20 cellular contexts compared by ENCODE assay signal in the genomic region with DNA sequence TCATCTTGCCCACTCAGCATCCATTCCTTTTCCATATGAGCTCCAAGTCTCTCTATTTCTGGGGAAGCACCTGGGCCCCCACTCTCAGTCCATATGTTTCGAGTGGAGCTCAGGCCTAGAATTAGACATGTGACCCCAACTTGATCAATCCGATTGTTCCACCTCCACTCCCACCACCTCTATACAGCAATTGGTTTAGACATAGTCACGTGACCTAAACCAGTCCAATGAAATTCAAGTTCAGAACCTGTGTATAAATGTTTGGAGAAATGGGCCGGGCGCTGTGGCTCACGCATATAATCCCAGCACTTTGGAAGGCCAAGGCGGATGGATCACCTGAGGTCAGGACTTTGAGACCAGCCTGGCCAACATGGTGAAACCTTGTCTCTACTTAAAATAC. TPM values are rescaled to one million over a fixed set of nuclear protein-coding genes. Genes with fewer than 3 reads are reported as not detected.
DNase-seq lines count a peak whose midpoint lies in the region; ATAC-seq, FAIRE-seq and TF ChIP-seq lines count a peak whose summit lies in the region.
"Had no signal": no experiment of that assay in that cellular context is flagged by ENCODE, and none has a peak within 500 bp of the region (broad histone marks: within the 10 kb centered on the region; RNA-seq: fewer than 3 reads in every experiment).

No MANE protein-coding gene starts in this region.

- RAD21 ChIA-PET in GM12878 (lab: Charles Lee; ENCODE audit: unreplicated experiment), result interaction anchor here (1.0 kb wide), 1 partner anchor 18 kb away, joined by 4 read pairs; no protein-coding TSS in a partner anchor

- H2AK5ac ChIP-seq in mesenchymal stem cell (ENCODE audit: low read length, severe bottlenecking), result no peak overlapping the region

- DNase-seq in breast epithelium (ENCODE audit: low spot score in 2 of 2) (no peak), MCF 10A (ENCODE audit: unreplicated experiment) (no peak), GM12878 (ENCODE audit: low read depth, low spot score) (no peak), mesenchymal stem cell (no peak), tibial nerve (ENCODE audit: low spot score in 2 of 2) (no peak), sciatic nerve (ENCODE audit: low spot score) (no peak)
- no peak for DNase-seq in activated effector memory CD4-positive, alpha-beta T cell treated with anti-CD3 and anti-CD28 coated beads, Interleukin-2, amount 50 U/mL, for 16 hours
- DNase-seq: AML-193, DMS79, GOT3, MV-4-11, NCI-H1417 treated with DMSO at 0.1 percent for 48 hours, NCI-H2029 treated with DMSO at 0.1 percent for 48 hours, NCI-H526, OCI-M1, RPMI8226, SJCRH30 had no signal

- no peak overlapping the region for H3K14ac ChIP-seq in mesenchymal stem cell (ENCODE audit: low read length in 2 of 2)

- H3K4me2 ChIP-seq in GM12878 (ENCODE audit: control insufficient read depth, insufficient read depth) (no peak overlapping the region), mesenchymal stem cell (ENCODE audit: low read length, poor library complexity, severe bottlenecking) (no peak overlapping the region)

- no peak overlapping the region for H3K23ac ChIP-seq in mesenchymal stem cell (ENCODE audit: low read length in 2 of 2)

- no peak overlapping the region for H4K8ac ChIP-seq in mesenchymal stem cell (ENCODE audit: low read length)

- H3K79me2 ChIP-seq in GM12878 (ENCODE audit: control insufficient read depth, insufficient read depth, low read length), result no peaks in the 10 kb centered on the region

- POLR2A ChIA-PET in MCF 10A (lab: Yijun Ruan, JAX), result no interaction called here
- POLR2A ChIA-PET in GM12878 (lab: Charles Lee), result interaction anchor here (0.5 to 3.2 kb wide), 3 partner anchors 12 to 48 kb away, joined by 3 to 12 read pairs (median 4); no protein-coding TSS in a partner anchor

- H4K91ac ChIP-seq in mesenchymal stem cell (ENCODE audit: low read length), result no peak overlapping the region

- H3K27me3 ChIP-seq in breast epithelium (no peaks in the 10 kb centered on the region), GM12878 (replicated peaks in 1 of 2; ENCODE audit: control insufficient read depth in 2 of 2, insufficient read depth in 2 of 2, low read length in 1 of 2) (no peaks in the 10 kb centered on the region), mesenchymal stem cell (ENCODE audit: control insufficient read depth in 1 of 2, insufficient read depth in 1 of 2, low read length in 2 of 2) (no peaks in the 10 kb centered on the region), tibial nerve (no peaks in the 10 kb centered on the region)
- H3K27me3 ChIP-seq: SJCRH30 had no signal

- no peak overlapping the region for H2BK12ac ChIP-seq in mesenchymal stem cell (ENCODE audit: low read length in 2 of 2)

- TF ChIP-seq EP300 in GM12878 (IDR thresholded peaks at IDR 0.05; ENCODE audit: borderline replicate concordance in 1 of 2, control insufficient read depth in 1 of 2, low read depth in 2 of 2, low read length in 2 of 2) (no peak), tibial nerve (IDR thresholded peaks at IDR 0.05) (no peak)

- ATAC-seq in GM12878, result no peak
- no peak for ATAC-seq in HG03354 (IDR thresholded peaks at IDR 0.05; ENCODE audit: poor library complexity, severe bottlenecking, unreplicated experiment)
- ATAC-seq in sciatic nerve, result no peak

- peaks cover 11% of the 10 kb centered on the region for H3K4me1 Mint-ChIP-seq in MCF 10A (ENCODE audit: insufficient read depth, unreplicated experiment)

- peaks cover 7% of the 10 kb centered on the region for H3K36me3 Mint-ChIP-seq in MCF 10A (ENCODE audit: insufficient read depth, unreplicated experiment)

- no peaks in the 10 kb centered on the region for H3K79me1 ChIP-seq in mesenchymal stem cell (replicated peaks; ENCODE audit: low read length, poor library complexity, severe bottlenecking)

- H3K9me3 Mint-ChIP-seq in MCF 10A (ENCODE audit: unreplicated experiment), result no peaks in the 10 kb centered on the region

- no peak overlapping the region for H3K4me3 Mint-ChIP-seq in MCF 10A (ENCODE audit: unreplicated experiment)

- H2BK15ac ChIP-seq in mesenchymal stem cell (ENCODE audit: low read depth, poor library complexity, severe bottlenecking), result peak overlapping the region; percentile 2

- no peak overlapping the region for H3K27ac Mint-ChIP-seq in MCF 10A (ENCODE audit: low read depth, unreplicated experiment)

- TF ChIP-seq POLR2A in breast epithelium (IDR thresholded peaks at IDR 0.05) (no peak), GM12878 (IDR thresholded peaks at IDR 0.05; ENCODE audit: low read depth, low read length) (no peak), tibial nerve (IDR thresholded peaks at IDR 0.05) (no peak)

- peak overlapping the region; percentile 83 to 86 for H3K27ac ChIP-seq in breast epithelium
- H3K27ac ChIP-seq in GM12878 (ENCODE audit: control insufficient read depth, insufficient read depth), result no peak overlapping the region
- no peak overlapping the region for H3K27ac ChIP-seq in mesenchymal stem cell (ENCODE audit: low read length, poor library complexity, severe bottlenecking)
- peak overlapping the region; percentile 80 to 92 (median 90) for H3K27ac ChIP-seq in tibial nerve
- H3K27ac ChIP-seq: SJCRH30 had no signal

- no peak overlapping the region for H3K4ac ChIP-seq in mesenchymal stem cell (ENCODE audit: low read depth in 1 of 2, low read length in 2 of 2)

- H3K18ac ChIP-seq in mesenchymal stem cell (ENCODE audit: low read depth in 1 of 2, low read length in 2 of 2), result no peak overlapping the region

- no peak for TF ChIP-seq RAD21 in GM12878 (IDR thresholded peaks at IDR 0.05; ENCODE audit: insufficient read depth, low read depth, low read length)

- H3K4me1 ChIP-seq in breast epithelium (peaks cover 0 to 13% of the 10 kb centered on the region in 2 donors), GM12878 (ENCODE audit: control insufficient read depth, insufficient read depth, low read length) (no peaks in the 10 kb centered on the region), mesenchymal stem cell (ENCODE audit: control insufficient read depth, insufficient read depth, low read depth, low read length) (peaks cover 22% of the 10 kb centered on the region), tibial nerve (peaks cover 0 to 73% (median 38%) of the 10 kb centered on the region in 4 donors)

- H3K36me3 ChIP-seq in breast epithelium, result no peaks in the 10 kb centered on the region
- H3K36me3 ChIP-seq in GM12878 (ENCODE audit: control insufficient read depth in 2 of 2, insufficient read depth in 2 of 2, low read length in 1 of 2), result no peaks in the 10 kb centered on the region
- H3K36me3 ChIP-seq in mesenchymal stem cell (ENCODE audit: control insufficient read depth in 1 of 2, insufficient read depth in 2 of 2, low read depth in 1 of 2, low read length in 2 of 2), result no peaks in the 10 kb centered on the region
- H3K36me3 ChIP-seq in tibial nerve, result no peaks in the 10 kb centered on the region
- H3K36me3 ChIP-seq: SJCRH30 had no signal

- H2AFZ ChIP-seq in GM12878 (ENCODE audit: control insufficient read depth, low read depth, low read length) (no peak overlapping the region), mesenchymal stem cell (ENCODE audit: low read depth, low read length) (no peak overlapping the region)

- CTCF ChIA-PET in MCF 10A (lab: Yijun Ruan, JAX) (interaction anchor here (0.5 kb wide), 1 partner anchor 291 kb away, joined by 4 read pairs; no protein-coding TSS in a partner anchor), GM12878 (lab: Yijun Ruan, JAX) (interaction anchor here (1.1 to 1.6 kb wide), 3 partner anchors 26 to 115 kb away, joined by 4 to 5 read pairs (median 4); no protein-coding TSS in a partner anchor)

- no peak for FAIRE-seq in GM12878 (lab: Jason Lieb, UNC)
- FAIRE-seq: A204.1, GM12891 had no signal

- no peaks in the 10 kb centered on the region for H3K27me3 Mint-ChIP-seq in MCF 10A (ENCODE audit: insufficient read depth, unreplicated experiment)

- no peak overlapping the region for H3K4me3 ChIP-seq in breast epithelium
- no peak overlapping the region for H3K4me3 ChIP-seq in GM12878
- H3K4me3 ChIP-seq in mesenchymal stem cell (ENCODE audit: insufficient read depth in 1 of 2, low read depth in 1 of 2, low read length in 2 of 2), result no peak overlapping the region
- H3K4me3 ChIP-seq in tibial nerve, result no peak overlapping the region
- H3K4me3 ChIP-seq: SJCRH30 had no signal

- BruUV-seq in MCF 10A (replicated peaks; lab: Mats Ljungman, UMichigan) (no TSS peak), GM12878 (replicated peaks; lab: Mats Ljungman, UMichigan) (no TSS peak)

- H2BK5ac ChIP-seq in mesenchymal stem cell (ENCODE audit: low read depth, low read length, poor library complexity, severe bottlenecking), result no peak overlapping the region

- intact Hi-C loops in breast epithelium (cut with DNase I; ENCODE audit: low total_unique reads), result no loop called here
- intact Hi-C loops in MCF 10A (cut with micrococcal nuclease), result no loop called here
- intact Hi-C loops in GM12878 (cut with micrococcal nuclease; ENCODE audit: unreplicated experiment), result no loop called here
- intact Hi-C loops in sciatic nerve (cut with DNase I), result no loop called here

- in situ Hi-C loops in GM12878 (cut with MboI), result no loop called here

- no peaks in the 10 kb centered on the region for H3K9me3 ChIP-seq in breast epithelium
- no peaks in the 10 kb centered on the region; the same call in 2 of the 3 replicates for H3K9me3 ChIP-seq in GM12878 (replicated peaks; ENCODE audit: control insufficient read depth, insufficient read depth, low read length)
- no peaks in the 10 kb centered on the region for H3K9me3 ChIP-seq in mesenchymal stem cell (ENCODE audit: control insufficient read depth, low read length)
- no peaks in the 10 kb centered on the region for H3K9me3 ChIP-seq in tibial nerve
- H3K9me3 ChIP-seq: SJCRH30 had no signal

- SMC1A ChIA-PET in GM12878 (lab: Charles Lee; ENCODE audit: uncharacterized antibody, unreplicated experiment), result interaction anchor here (1.0 kb wide), 1 partner anchor 12 kb away, joined by 3 read pairs; no protein-coding TSS in a partner anchor

- H2BK120ac ChIP-seq in mesenchymal stem cell (ENCODE audit: low read depth, low read length), result no peak overlapping the region

- TF ChIP-seq CTCF in breast epithelium (IDR thresholded peaks at IDR 0.05), result no peak
- TF ChIP-seq CTCF in MCF 10A (IDR thresholded peaks at IDR 0.05; ENCODE audit: unreplicated experiment), result no peak
- no peak for TF ChIP-seq CTCF in GM12878 (IDR thresholded peaks at IDR 0.05 in 2 of 3, conservative IDR thresholded peaks at IDR 0.05 in 1 of 3; ENCODE audit: control insufficient read depth in 2 of 3, extremely low read depth in 1 of 3, insufficient read depth in 1 of 3, low read depth in 3 of 3, low read length in 3 of 3)
- TF ChIP-seq CTCF in tibial nerve (IDR thresholded peaks at IDR 0.05), result no peak

- WGBS in GM12878 (ENCODE audit: insufficient coverage, insufficient replicate concordance, low lambda C conversion rate, missing lambda C conversion rate), result 67% methylated on average over 7 of the region's 7 CpGs
- WGBS in mesenchymal stem cell, result 97% methylated on average over 7 of the region's 7 CpGs
- 97 to 98% methylated on average over 7 of the region's 7 CpGs for WGBS in tibial nerve, 2 donors

- H3K9ac ChIP-seq in GM12878 (ENCODE audit: control insufficient read depth, insufficient read depth, low read length), result no peak overlapping the region
- H3K9ac ChIP-seq in mesenchymal stem cell (ENCODE audit: low read length), result no peak overlapping the region

- H4K20me1 ChIP-seq in GM12878 (ENCODE audit: control insufficient read depth, insufficient read depth), result no peaks in the 10 kb centered on the region

RNA-seq across cellular contexts. Expression of a gene that starts 29.6 kb away (rescaled TPM):
- total RNA-seq in breast epithelium (100 to 1,000 TPM; 162 to 217 (median 196) TPM), MCF 10A (2022) (242 and 281 TPM in 2 replicates), GM12878 (2014; rRNA removed) (58.7 and 75.0 TPM in 2 replicates), GM12878 (2014; rRNA removed; fragmentation: Illumina TruSeq; extraction: Trizol) (79.4 and 81.4 TPM in 2 replicates), GM12878 (2021) (107 and 112 TPM in 2 replicates), tibial nerve (100 to 1,000 TPM; 399 to 688 (median 564) TPM), sciatic nerve (387 TPM)
- total RNA-seq in GM12878 (2013; cell fraction: nucleolus; rRNA removed), result 47.2 and 52.6 TPM in 2 replicates
- polyA plus RNA-seq in GM12878 (2011; ENCODE audit: low read depth), result 17.7 TPM
- polyA plus RNA-seq in GM12878 (2011; rRNA removed) (50.2 and 59.5 TPM in 2 replicates), GM12878 (2014; fragmentation: Illumina TruSeq; extraction: Trizol) (92.6 and 119 TPM in 2 replicates), GM12878 (2014; fragmentation: Nextera tagmentation; extraction: Ambion mirVana) (10 to 100 TPM; 20.4 to 26.5 TPM), GM12878 (2014; rRNA removed) (44.1 and 59.9 TPM in 2 replicates), GM12878 (2016; fragmentation: Nextera tagmentation; extraction: Ambion mirVana) (100 to 1,000 TPM in 1 of 2 experiments, 10 to 100 TPM in 1; 97.9 to 102 TPM)
- 24.1 and 32.8 TPM in 2 replicates for polyA plus RNA-seq in GM12878 (2011; cell fraction: cytosol; rRNA removed)
- polyA plus RNA-seq in GM12878 (2011; cell fraction: nucleus; rRNA removed), result 18.8 and 20.0 TPM in 2 replicates
- 35.1 and 43.5 TPM in 2 replicates for polyA plus RNA-seq in GM12878 (2012)
- polyA minus RNA-seq in GM12878 (2011; rRNA and poly(A)+ RNA removed), result 17.1 and 23.8 TPM in 2 replicates
- 18.4 and 21.4 TPM in 2 replicates for polyA minus RNA-seq in GM12878 (2011; cell fraction: cytosol; rRNA and poly(A)+ RNA removed)
- 10.4 and 16.9 TPM in 2 replicates for polyA minus RNA-seq in GM12878 (2011; cell fraction: nucleus; rRNA and poly(A)+ RNA removed)
- 212 TPM for polyA plus RNA-seq in mesenchymal stem cell (2013, experiment 1 of 2)
- 219 TPM for polyA plus RNA-seq in mesenchymal stem cell (2013, experiment 2 of 2)

Comparison
In these comparisons a context has a peak if more than half of its experiments do, and no peak if none do; other contexts are left out.
1. H3K27ac ChIP-seq: peak in breast epithelium (2 of 2) and tibial nerve (4 of 4); none in GM12878 (single experiment) and mesenchymal stem cell (single experiment).